In genomic region chr2:10439185-10439879, GRCh38 we compare ENCODE assay signal across 1 cellular context.
TF ChIP-seq lines count a peak whose summit lies in the region.

No MANE protein-coding gene starts in this region.

TF ChIP-seq in K562, 482 proteins besides CTCF, POLR2A, EP300 and RAD21 (continued from another document):
- TF ChIP-seq ZNF518B (CRISPR knock-in tag; IDR thresholded peaks at IDR 0.05) (no peak), KLF10 (CRISPR knock-in tag; IDR thresholded peaks at IDR 0.05) (no peak), PREB (CRISPR knock-in tag; IDR thresholded peaks at IDR 0.05) (no peak), FOXM1 (IDR thresholded peaks at IDR 0.05; ENCODE audit: low read depth) (no peak), FOXM1 (CRISPR knock-in tag; IDR thresholded peaks at IDR 0.05; ENCODE audit: low read depth) (no peak), JUND (IDR thresholded peaks at IDR 0.05; ENCODE audit: borderline replicate concordance, low read depth, low read length) (no peak), JUND (tag; IDR thresholded peaks at IDR 0.05; ENCODE audit: borderline replicate concordance, low read depth, low read length) (no peak), ETS1 (conservative IDR thresholded peaks at IDR 0.05; ENCODE audit: control insufficient read depth, low read depth, low read length) (no peak), SMARCE1 (IDR thresholded peaks at IDR 0.05) (no peak), TSC22D4 (tag; IDR thresholded peaks at IDR 0.05) (no peak), RBM22 (IDR thresholded peaks at IDR 0.05; ENCODE audit: low read depth, low read length, poor library complexity, severe bottlenecking) (no peak), ZNF384 (IDR thresholded peaks at IDR 0.05; ENCODE audit: low read depth, low read length) (no peak), PTTG1 (tag; IDR thresholded peaks at IDR 0.05; ENCODE audit: low read depth) (no peak), ZBTB17 (CRISPR knock-in tag; IDR thresholded peaks at IDR 0.05) (no peak), SP2 (IDR thresholded peaks at IDR 0.05; ENCODE audit: extremely low read depth, low read depth, low read length, poor library complexity, severe bottlenecking) (no peak), SIRT6 (IDR thresholded peaks at IDR 0.05; ENCODE audit: low read depth, low read length) (peak; percentile 26), SMARCC2 (IDR thresholded peaks at IDR 0.05; ENCODE audit: low read depth) (no peak), BMI1 (IDR thresholded peaks at IDR 0.05; ENCODE audit: low read length) (no peak), MYBL2 (IDR thresholded peaks at IDR 0.05; ENCODE audit: low read depth) (no peak), MYBL2 (CRISPR knock-in tag; IDR thresholded peaks at IDR 0.05; ENCODE audit: borderline replicate concordance) (no peak), HINFP (tag; conservative IDR thresholded peaks at IDR 0.05; ENCODE audit: low read depth) (no peak), SNRNP70 (optimal IDR thresholded peaks at IDR 0.05; ENCODE audit: low read depth, low read length) (no peak), POLR2B (IDR thresholded peaks at IDR 0.05; ENCODE audit: low read depth, partially characterized antibody) (peak; percentile 63)
